In the genomic region with DNA sequence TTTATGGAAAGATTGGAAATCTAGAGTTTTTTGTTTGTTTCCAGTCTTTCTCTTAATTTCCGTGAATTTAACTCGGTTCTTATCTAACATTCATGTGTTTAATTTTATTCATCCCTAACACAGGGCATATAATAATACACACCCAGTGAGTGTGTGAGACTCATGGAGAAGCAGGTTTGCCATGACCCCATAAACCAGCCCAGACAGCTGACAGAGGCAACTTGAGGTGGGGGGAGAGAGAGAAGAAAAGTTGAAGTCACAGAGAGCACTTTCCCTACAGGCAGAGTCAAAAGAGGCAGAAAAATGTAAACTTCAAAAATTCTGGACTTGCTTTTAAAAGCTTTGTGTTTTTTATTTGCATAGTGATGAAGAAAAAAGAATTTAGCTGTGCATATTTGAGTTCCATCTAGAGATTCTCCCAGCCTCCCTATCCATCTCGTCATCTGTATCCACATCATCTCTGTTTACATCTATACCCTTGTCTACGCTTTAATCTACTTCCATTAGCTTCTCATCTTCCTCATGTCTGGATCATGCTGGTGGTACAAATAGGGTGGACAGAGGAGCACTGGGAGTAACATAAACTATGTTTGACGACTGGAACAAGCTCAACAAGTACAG, we compare ENCODE assay signal across 18 cellular contexts.
DNase-seq lines count a peak whose midpoint lies in the region; TF ChIP-seq lines count a peak whose summit lies in the region.
"Had no signal": no experiment of that assay in that cellular context is flagged by ENCODE, and none has a peak within 500 bp of the region (broad histone marks: within the 10 kb centered on the region; RNA-seq: fewer than 3 reads in every experiment).

No MANE protein-coding gene starts in this region.

- no peaks in the 10 kb centered on the region for H4K20me1 ChIP-seq in osteoblast (ENCODE audit: insufficient read depth, low read length)

- TF ChIP-seq CTCF in osteoblast (IDR thresholded peaks at IDR 0.05; ENCODE audit: extremely low read depth, low read depth, low read length) = no peak

- H3K27ac ChIP-seq in epithelial cell of prostate (peak overlapping the region; percentile 85), osteoblast (ENCODE audit: low read depth, low read length) (peak overlapping the region; percentile 37)
- H3K27ac ChIP-seq: C4-2B, KMS-11 had no signal

- peak overlapping the region; percentile 30 for H3K4me2 ChIP-seq in osteoblast (ENCODE audit: insufficient read depth, low read length)
- H3K4me2 ChIP-seq: KMS-11 had no signal

- no peak overlapping the region for H3K4me3 ChIP-seq in osteoblast (ENCODE audit: insufficient read depth, low read length)
- H3K4me3 ChIP-seq: GM23248, HAP-1 had no signal

- no peaks in the 10 kb centered on the region for H3K27me3 ChIP-seq in osteoblast (ENCODE audit: insufficient read depth, low read length)

- H3K4me1 ChIP-seq in osteoblast (ENCODE audit: insufficient read depth, low read length) = peaks cover 51% of the 10 kb centered on the region
- H3K4me1 ChIP-seq: HAP-1 had no signal

- no peaks in the 10 kb centered on the region for H3K36me3 ChIP-seq in osteoblast (ENCODE audit: insufficient read depth, low read length)
- H3K36me3 ChIP-seq: HAP-1 had no signal

- H3K79me2 ChIP-seq in osteoblast (ENCODE audit: insufficient read depth, low read length) = no peaks in the 10 kb centered on the region

- no peaks in the 10 kb centered on the region for H3K9me3 ChIP-seq in osteoblast (ENCODE audit: low read depth, low read length)
- H3K9me3 ChIP-seq: HAP-1 had no signal

- H2AFZ ChIP-seq in osteoblast (ENCODE audit: low read length) = peak overlapping the region; percentile 25

- DNase-seq in EH (ENCODE audit: low read depth) (peak; percentile 64), LHCN-M2 (ENCODE audit: low read depth) (peak; percentile 52), epithelial cell of prostate (ENCODE audit: low read depth, low spot score) (no peak), osteoblast (ENCODE audit: insufficient read length, low spot score, missing footprints) (no peak), DMS153 treated with DMSO at 0.1 percent for 48 hours (lab: John Stamatoyannopoulos, UW; ENCODE audit: unreplicated experiment) (no peak), NCI-H2081 treated with DMSO at 0.1 percent for 48 hours (lab: John Stamatoyannopoulos, UW) (no peak), SHP77 treated with DMSO at 0.1 percent for 48 hours (lab: John Stamatoyannopoulos, UW) (no peak)
- DNase-seq: AML-193, DMS79 treated with DMSO at 0.1 percent for 48 hours, NCI-H1417 treated with DMSO at 0.1 percent for 48 hours, NCI-H1930, NCI-H345, NCI-H524 treated with DMSO at 0.1 percent for 48 hours, SIG-M5 had no signal

Comparison
In these comparisons a context has a peak if more than half of its experiments do, and no peak if none do; other contexts are left out.
1. DNase-seq: peak in EH (single experiment) and LHCN-M2 (single experiment); none in epithelial cell of prostate (single experiment), osteoblast (single experiment), DMS153 treated with DMSO at 0.1 percent for 48 hours (single experiment), NCI-H2081 treated with DMSO at 0.1 percent for 48 hours (single experiment) and SHP77 treated with DMSO at 0.1 percent for 48 hours (single experiment).